ENCODE assay signal across 9 cellular contexts in genomic region chr1:8004113-8004802, GRCh38. TPM values are rescaled to one million over a fixed set of nuclear protein-coding genes. Genes with fewer than 3 reads are reported as not detected.
A peak's percentile ranks its signal among the peaks of the same experiment; 100 is the strongest.
DNase-seq lines count a peak whose midpoint lies in the region; ATAC-seq and TF ChIP-seq lines count a peak whose summit lies in the region.
"Had no signal": no experiment of that assay in that cellular context is flagged by ENCODE, and none has a peak within 500 bp of the region (broad histone marks: within the 10 kb centered on the region; RNA-seq: fewer than 3 reads in every experiment).

No MANE protein-coding gene starts in this region.

- no peaks in the 10 kb centered on the region; the same call in 1 of the 2 replicates for H4K20me1 ChIP-seq in HCT116 (ENCODE audit: insufficient read depth)

- H3K9me2 ChIP-seq in HCT116 (ENCODE audit: insufficient read depth): no peaks in the 10 kb centered on the region

- H3K27me3 ChIP-seq in HCT116 (ENCODE audit: insufficient read depth, low read length) (no peaks in the 10 kb centered on the region), ascending aorta (no peaks in the 10 kb centered on the region), skeletal muscle satellite cell (ENCODE audit: control insufficient read depth, insufficient read depth, low read length) (no peaks in the 10 kb centered on the region)

- no peaks in the 10 kb centered on the region; the same call in 1 of the 2 replicates for H3K79me2 ChIP-seq in HCT116 (ENCODE audit: insufficient read depth, low read length)

- TF ChIP-seq CTCF in HCT116 (IDR thresholded peaks at IDR 0.05 in 2 of 3, conservative IDR thresholded peaks at IDR 0.05 in 1 of 3; ENCODE audit: borderline replicate concordance in 1 of 3, insufficient read depth in 1 of 3, low read depth in 2 of 3, low read length in 2 of 3): no peak
- no peak for TF ChIP-seq CTCF in ascending aorta (IDR thresholded peaks at IDR 0.05)
- no peak for TF ChIP-seq CTCF in GM10248 (IDR thresholded peaks at IDR 0.05; ENCODE audit: control extremely low read depth, extremely low read depth, low read depth, missing control alignments)

- H3K27ac ChIP-seq in HCT116 (ENCODE audit: low read depth, low read length) (peak overlapping the region; percentile 41), ascending aorta (peak overlapping the region; percentile 53 to 76)

- ATAC-seq in HCT116: no peak
- no peak for ATAC-seq in GM21528 (IDR thresholded peaks at IDR 0.05; ENCODE audit: low FRiP score, unreplicated experiment)

- RAD21 ChIA-PET in HCT116 (lab: Charles Lee; ENCODE audit: low non-redundant PET in 1 of 2, low total read pairs in 2 of 2, uncharacterized antibody in 2 of 2, unreplicated experiment in 2 of 2): interaction anchor here in 1 of 2 experiments (0.6 kb wide), 1 partner anchor 311 kb away, joined by 4 read pairs; no protein-coding TSS in a partner anchor

- CTCF ChIA-PET in HCT116 (lab: Charles Lee) (no interaction called here), GM10248 (lab: Yijun Ruan, JAX) (interaction anchor here (1.1 to 1.3 kb wide), 2 partner anchors 10 to 11 kb away, joined by 3 to 6 read pairs; no protein-coding TSS in a partner anchor)

- no peak for TF ChIP-seq RAD21 in HCT116 (IDR thresholded peaks at IDR 0.05; ENCODE audit: low read depth)

- no peak overlapping the region for H2AFZ ChIP-seq in HCT116 (ENCODE audit: low read depth, low read length, poor library complexity, severe bottlenecking)

- BruUV-seq in HCT116 (replicated peaks; lab: Mats Ljungman, UMichigan): no TSS peak

- H3K9ac ChIP-seq in HCT116 (ENCODE audit: low read length) (no peak overlapping the region), skeletal muscle satellite cell (ENCODE audit: low read depth, low read length) (peak overlapping the region; percentile 78)

- intact Hi-C loops in HCT116 (cut with micrococcal nuclease): no loop called here
- intact Hi-C loops in ascending aorta (cut with DNase I): no loop called here

- no peak for TF ChIP-seq POLR2A in HCT116 (IDR thresholded peaks at IDR 0.05; ENCODE audit: borderline replicate concordance, extremely low read depth, insufficient read depth, insufficient read length)

- H3K4me1 ChIP-seq in HCT116 (ENCODE audit: control insufficient read depth in 1 of 2, insufficient read depth in 2 of 2, low read length in 2 of 2) (peaks cover 12 to 44% of the 10 kb centered on the region in 2 experiments; a peak in 3 of 4 replicates), ascending aorta (peaks cover 0 to 22% of the 10 kb centered on the region in 2 donors), skeletal muscle satellite cell (ENCODE audit: control insufficient read depth, insufficient read depth, low read length) (peaks cover 37% of the 10 kb centered on the region)

- POLR2A ChIA-PET in HCT116 (lab: Charles Lee) (interaction anchor here (0.6 kb wide), 1 partner anchor 14 kb away, joined by 3 read pairs; no protein-coding TSS in a partner anchor), GM10248 (lab: Yijun Ruan, JAX) (no interaction called here)

- H3K36me3 ChIP-seq in HCT116 (ENCODE audit: control insufficient read depth in 1 of 2, insufficient read depth in 2 of 2, low read length in 2 of 2): no peaks in the 10 kb centered on the region
- H3K36me3 ChIP-seq in ascending aorta: peaks cover 3 to 7% of the 10 kb centered on the region in 2 donors
- H3K36me3 ChIP-seq in skeletal muscle satellite cell (ENCODE audit: insufficient read depth, low read length): peaks cover 4% of the 10 kb centered on the region

- peak overlapping the region; percentile 45 for H3K4me2 ChIP-seq in HCT116 (ENCODE audit: low read length)
- H3K4me2 ChIP-seq in skeletal muscle satellite cell (ENCODE audit: low read length): peak overlapping the region; percentile 72

- no peaks in the 10 kb centered on the region for H3K9me3 ChIP-seq in HCT116 (ENCODE audit: control insufficient read depth in 1 of 2, insufficient read depth in 1 of 2, low read depth in 1 of 2, low read length in 2 of 2)
- no peaks in the 10 kb centered on the region for H3K9me3 ChIP-seq in ascending aorta
- no peaks in the 10 kb centered on the region for H3K9me3 ChIP-seq in skeletal muscle satellite cell (replicated peaks; ENCODE audit: low read length)

- H3K4me3 ChIP-seq in HCT116 (replicated peaks in 1 of 2; ENCODE audit: low read depth in 1 of 2, low read length in 2 of 2) (no peak overlapping the region), ascending aorta (peak overlapping the region in 1 of 2 donors; percentile 11), skeletal muscle satellite cell (ENCODE audit: low read length) (peak overlapping the region; percentile 38)

- no peak for DNase-seq in HCT116 (ENCODE audit: low read depth, low spot score)
- no peak for DNase-seq in ascending aorta (ENCODE audit: low spot score in 2 of 2)
- peak; percentile 28 to 54 for DNase-seq in hippocampal formation (lab: John Stamatoyannopoulos, UW)
- no peak for DNase-seq in GM10248 (ENCODE audit: extremely low spot score)
- DNase-seq in SHP77 (lab: John Stamatoyannopoulos, UW): no peak
- no peak for DNase-seq in DMS79 (lab: John Stamatoyannopoulos, UW)
- DNase-seq: KBM-7 had no signal

TF ChIP-seq in HCT116, 20 proteins besides CTCF, POLR2A, EP300 and RAD21:
- no peak for TF ChIP-seq JUND (IDR thresholded peaks at IDR 0.05)
- TF ChIP-seq POLR2AphosphoS5 (IDR thresholded peaks at IDR 0.05; ENCODE audit: low read depth, low read length): peak; percentile 10; the same call in 1 of the 2 replicates
- TF ChIP-seq, protein P1, sequence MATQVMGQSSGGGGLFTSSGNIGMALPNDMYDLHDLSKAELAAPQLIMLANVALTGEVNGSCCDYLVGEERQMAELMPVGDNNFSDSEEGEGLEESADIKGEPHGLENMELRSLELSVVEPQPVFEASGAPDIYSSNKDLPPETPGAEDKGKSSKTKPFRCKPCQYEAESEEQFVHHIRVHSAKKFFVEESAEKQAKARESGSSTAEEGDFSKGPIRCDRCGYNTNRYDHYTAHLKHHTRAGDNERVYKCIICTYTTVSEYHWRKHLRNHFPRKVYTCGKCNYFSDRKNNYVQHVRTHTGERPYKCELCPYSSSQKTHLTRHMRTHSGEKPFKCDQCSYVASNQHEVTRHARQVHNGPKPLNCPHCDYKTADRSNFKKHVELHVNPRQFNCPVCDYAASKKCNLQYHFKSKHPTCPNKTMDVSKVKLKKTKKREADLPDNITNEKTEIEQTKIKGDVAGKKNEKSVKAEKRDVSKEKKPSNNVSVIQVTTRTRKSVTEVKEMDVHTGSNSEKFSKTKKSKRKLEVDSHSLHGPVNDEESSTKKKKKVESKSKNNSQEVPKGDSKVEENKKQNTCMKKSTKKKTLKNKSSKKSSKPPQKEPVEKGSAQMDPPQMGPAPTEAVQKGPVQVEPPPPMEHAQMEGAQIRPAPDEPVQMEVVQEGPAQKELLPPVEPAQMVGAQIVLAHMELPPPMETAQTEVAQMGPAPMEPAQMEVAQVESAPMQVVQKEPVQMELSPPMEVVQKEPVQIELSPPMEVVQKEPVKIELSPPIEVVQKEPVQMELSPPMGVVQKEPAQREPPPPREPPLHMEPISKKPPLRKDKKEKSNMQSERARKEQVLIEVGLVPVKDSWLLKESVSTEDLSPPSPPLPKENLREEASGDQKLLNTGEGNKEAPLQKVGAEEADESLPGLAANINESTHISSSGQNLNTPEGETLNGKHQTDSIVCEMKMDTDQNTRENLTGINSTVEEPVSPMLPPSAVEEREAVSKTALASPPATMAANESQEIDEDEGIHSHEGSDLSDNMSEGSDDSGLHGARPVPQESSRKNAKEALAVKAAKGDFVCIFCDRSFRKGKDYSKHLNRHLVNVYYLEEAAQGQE (IDR thresholded peaks at IDR 0.05; ENCODE audit: low read depth): no peak

RNA-seq across cellular contexts. Expression of gene ERRFI1, which starts 21.9 kb away (rescaled TPM):
- total RNA-seq in HCT116 (2021; ENCODE audit: unreplicated experiment): 777 TPM
- polyA plus RNA-seq in HCT116 (2012): 536 and 725 TPM in 2 replicates
- total RNA-seq in ascending aorta: 59.7 TPM
- 38.3 and 86.7 TPM in 2 replicates for total RNA-seq in skeletal muscle satellite cell (2012; rRNA removed)

RNA-seq across cellular contexts. Expression of gene PARK7, which starts 42.7 kb away (rescaled TPM):
- total RNA-seq in HCT116 (2021; ENCODE audit: unreplicated experiment) (370 TPM), ascending aorta (103 TPM)
- 294 and 378 TPM in 2 replicates for polyA plus RNA-seq in HCT116 (2012)
- 202 and 212 TPM in 2 replicates for total RNA-seq in skeletal muscle satellite cell (2012; rRNA removed)

Comparison
In these comparisons a context has a peak if more than half of its experiments do, and no peak if none do; other contexts are left out.
1. DNase-seq: peak in hippocampal formation (2 of 2); none in HCT116 (single experiment), ascending aorta (0 of 2), GM10248 (single experiment), SHP77 (0 of 2) and DMS79 (single experiment).
2. RNA of gene ERRFI1, which starts 21.9 kb away (total RNA-seq): 777 TPM in HCT116 (single experiment); 59.7 TPM in ascending aorta (single experiment); every median in the first group is over 10 times any median in the second.